In the genomic region with DNA sequence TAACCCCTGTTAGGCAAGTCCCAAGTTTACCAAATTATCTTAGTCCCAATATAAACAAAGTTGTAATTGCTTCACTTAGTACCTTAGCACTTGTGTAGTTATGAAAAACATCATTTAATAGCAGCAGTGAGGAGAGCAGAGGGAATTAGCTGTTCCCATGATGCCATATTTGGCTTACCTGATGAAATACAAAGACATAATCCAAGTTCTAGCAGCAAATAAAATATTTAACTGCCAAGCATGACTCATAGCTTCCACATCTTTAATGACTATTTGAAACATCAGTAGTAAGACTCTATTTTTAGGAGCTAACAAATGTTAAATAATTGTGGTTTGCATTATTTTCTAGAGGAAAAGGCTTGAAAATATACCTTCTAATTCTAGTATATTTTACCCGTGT, we compare ENCODE assay signal across 1 cellular context.
A peak's percentile ranks its signal among the peaks of the same experiment; 100 is the strongest.
TF ChIP-seq lines count a peak whose summit lies in the region.

No MANE protein-coding gene starts in this region.

TF ChIP-seq in HEK293, 187 proteins besides CTCF, POLR2A, EP300 and RAD21 (continued from another document and continues in another):
- TF ChIP-seq, protein P1, sequence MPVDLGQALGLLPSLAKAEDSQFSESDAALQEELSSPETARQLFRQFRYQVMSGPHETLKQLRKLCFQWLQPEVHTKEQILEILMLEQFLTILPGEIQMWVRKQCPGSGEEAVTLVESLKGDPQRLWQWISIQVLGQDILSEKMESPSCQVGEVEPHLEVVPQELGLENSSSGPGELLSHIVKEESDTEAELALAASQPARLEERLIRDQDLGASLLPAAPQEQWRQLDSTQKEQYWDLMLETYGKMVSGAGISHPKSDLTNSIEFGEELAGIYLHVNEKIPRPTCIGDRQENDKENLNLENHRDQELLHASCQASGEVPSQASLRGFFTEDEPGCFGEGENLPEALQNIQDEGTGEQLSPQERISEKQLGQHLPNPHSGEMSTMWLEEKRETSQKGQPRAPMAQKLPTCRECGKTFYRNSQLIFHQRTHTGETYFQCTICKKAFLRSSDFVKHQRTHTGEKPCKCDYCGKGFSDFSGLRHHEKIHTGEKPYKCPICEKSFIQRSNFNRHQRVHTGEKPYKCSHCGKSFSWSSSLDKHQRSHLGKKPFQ (tag by site-specific recombination; IDR thresholded peaks at IDR 0.05): no peak
- TF ChIP-seq KLF9 (tag by site-specific recombination; IDR thresholded peaks at IDR 0.05; ENCODE audit: low read depth) (no peak), ZNF560 (tag by site-specific recombination; IDR thresholded peaks at IDR 0.05; ENCODE audit: borderline replicate concordance) (no peak), ZNF350 (tag by site-specific recombination; IDR thresholded peaks at IDR 0.05) (peak; percentile 66; the same call in 1 of the 2 replicates), SETDB1 (IDR thresholded peaks at IDR 0.05; ENCODE audit: insufficient read length, low read length) (no peak), HOXA7 (CRISPR knock-in tag; IDR thresholded peaks at IDR 0.05; ENCODE audit: borderline replicate concordance) (no peak), ZNF324 (tag by site-specific recombination; IDR thresholded peaks at IDR 0.05) (0 out of 2 replicates have a peak, but pooled peaks have one; percentile 31), ZNF501 (tag by site-specific recombination; IDR thresholded peaks at IDR 0.05) (no peak), ZBTB17 (tag by site-specific recombination; IDR thresholded peaks at IDR 0.05) (peak; percentile 39; the same call in 1 of the 2 replicates), ZNF2 (tag by site-specific recombination; IDR thresholded peaks at IDR 0.05) (no peak), ZNF830 (tag by site-specific recombination; IDR thresholded peaks at IDR 0.05; ENCODE audit: low read depth) (no peak), TCF7L2 (IDR thresholded peaks at IDR 0.05; ENCODE audit: borderline replicate concordance, low read depth, low read length) (no peak), GLI2 (tag by site-specific recombination; IDR thresholded peaks at IDR 0.05; ENCODE audit: borderline replicate concordance, low read depth) (no peak), WT1 (tag by site-specific recombination; IDR thresholded peaks at IDR 0.05) (no peak), ZNF239 (tag by site-specific recombination; IDR thresholded peaks at IDR 0.05) (no peak), ZNF112 (tag by site-specific recombination; IDR thresholded peaks at IDR 0.05) (no peak), ZNF747 (tag by site-specific recombination; IDR thresholded peaks at IDR 0.05) (no peak), SALL2 (tag by site-specific recombination; IDR thresholded peaks at IDR 0.05; ENCODE audit: borderline replicate concordance) (no peak), ZNF473 (tag by site-specific recombination; IDR thresholded peaks at IDR 0.05) (no peak), ZNF529 (tag by site-specific recombination; IDR thresholded peaks at IDR 0.05; ENCODE audit: insufficient replicate concordance) (no peak), GLIS1 (tag by site-specific recombination; IDR thresholded peaks at IDR 0.05) (no peak), ZEB2 (tag by site-specific recombination; IDR thresholded peaks at IDR 0.05) (peak; percentile 62; the same call in 1 of the 2 replicates), ZNF629 (tag by site-specific recombination; IDR thresholded peaks at IDR 0.05) (no peak), ZBTB1 (tag by site-specific recombination; IDR thresholded peaks at IDR 0.05) (no peak), MZF1 (tag by site-specific recombination; IDR thresholded peaks at IDR 0.05; ENCODE audit: borderline replicate concordance) (no peak), ZNF549 (tag by site-specific recombination; IDR thresholded peaks at IDR 0.05) (no peak), ZNF146 (tag by site-specific recombination; IDR thresholded peaks at IDR 0.05) (no peak), ZIC2 (tag by site-specific recombination; IDR thresholded peaks at IDR 0.05) (no peak), OVOL3 (tag by site-specific recombination; IDR thresholded peaks at IDR 0.05) (no peak), ZNF16 (tag by site-specific recombination; IDR thresholded peaks at IDR 0.05; ENCODE audit: low read depth) (no peak), ZNF514 (tag by site-specific recombination; IDR thresholded peaks at IDR 0.05) (no peak), ZNF202 (tag by site-specific recombination; IDR thresholded peaks at IDR 0.05; ENCODE audit: borderline replicate concordance) (no peak), ZNF114 (tag by site-specific recombination; IDR thresholded peaks at IDR 0.05) (no peak), ZNF596 (tag by site-specific recombination; IDR thresholded peaks at IDR 0.05) (no peak), ZNF558 (tag by site-specific recombination; IDR thresholded peaks at IDR 0.05) (peak; percentile 83; the same call in 1 of the 2 replicates), YY2 (tag by site-specific recombination; IDR thresholded peaks at IDR 0.05) (peak; percentile 17; the same call in 1 of the 2 replicates), ZNF335 (tag by site-specific recombination; conservative IDR thresholded peaks at IDR 0.05) (0 out of 2 replicates have a peak, but pooled peaks have one; percentile 20), ZNF660 (tag by site-specific recombination; IDR thresholded peaks at IDR 0.05) (peak; percentile 77; the same call in 1 of the 2 replicates), KLF7 (tag by site-specific recombination; IDR thresholded peaks at IDR 0.05; ENCODE audit: borderline replicate concordance) (no peak), ZNF394 (tag by site-specific recombination; IDR thresholded peaks at IDR 0.05; ENCODE audit: borderline replicate concordance) (peak; percentile 35), ZNF701 (tag by site-specific recombination; IDR thresholded peaks at IDR 0.05) (no peak)
- TF ChIP-seq, protein P2, sequence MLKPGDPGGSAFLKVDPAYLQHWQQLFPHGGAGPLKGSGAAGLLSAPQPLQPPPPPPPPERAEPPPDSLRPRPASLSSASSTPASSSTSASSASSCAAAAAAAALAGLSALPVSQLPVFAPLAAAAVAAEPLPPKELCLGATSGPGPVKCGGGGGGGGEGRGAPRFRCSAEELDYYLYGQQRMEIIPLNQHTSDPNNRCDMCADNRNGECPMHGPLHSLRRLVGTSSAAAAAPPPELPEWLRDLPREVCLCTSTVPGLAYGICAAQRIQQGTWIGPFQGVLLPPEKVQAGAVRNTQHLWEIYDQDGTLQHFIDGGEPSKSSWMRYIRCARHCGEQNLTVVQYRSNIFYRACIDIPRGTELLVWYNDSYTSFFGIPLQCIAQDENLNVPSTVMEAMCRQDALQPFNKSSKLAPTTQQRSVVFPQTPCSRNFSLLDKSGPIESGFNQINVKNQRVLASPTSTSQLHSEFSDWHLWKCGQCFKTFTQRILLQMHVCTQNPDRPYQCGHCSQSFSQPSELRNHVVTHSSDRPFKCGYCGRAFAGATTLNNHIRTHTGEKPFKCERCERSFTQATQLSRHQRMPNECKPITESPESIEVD (tag by site-specific recombination; IDR thresholded peaks at IDR 0.05): peak; percentile 79
- TF ChIP-seq, protein P3, sequence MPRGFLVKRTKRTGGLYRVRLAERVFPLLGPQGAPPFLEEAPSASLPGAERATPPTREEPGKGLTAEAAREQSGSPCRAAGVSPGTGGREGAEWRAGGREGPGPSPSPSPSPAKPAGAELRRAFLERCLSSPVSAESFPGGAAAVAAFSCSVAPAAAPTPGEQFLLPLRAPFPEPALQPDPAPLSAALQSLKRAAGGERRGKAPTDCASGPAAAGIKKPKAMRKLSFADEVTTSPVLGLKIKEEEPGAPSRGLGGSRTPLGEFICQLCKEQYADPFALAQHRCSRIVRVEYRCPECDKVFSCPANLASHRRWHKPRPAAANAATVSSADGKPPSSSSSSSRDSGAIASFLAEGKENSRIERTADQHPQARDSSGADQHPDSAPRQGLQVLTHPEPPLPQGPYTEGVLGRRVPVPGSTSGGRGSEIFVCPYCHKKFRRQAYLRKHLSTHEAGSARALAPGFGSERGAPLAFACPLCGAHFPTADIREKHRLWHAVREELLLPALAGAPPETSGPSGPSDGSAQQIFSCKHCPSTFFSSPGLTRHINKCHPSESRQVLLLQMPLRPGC (tag by site-specific recombination; IDR thresholded peaks at IDR 0.05): no peak
- TF ChIP-seq, protein P4, sequence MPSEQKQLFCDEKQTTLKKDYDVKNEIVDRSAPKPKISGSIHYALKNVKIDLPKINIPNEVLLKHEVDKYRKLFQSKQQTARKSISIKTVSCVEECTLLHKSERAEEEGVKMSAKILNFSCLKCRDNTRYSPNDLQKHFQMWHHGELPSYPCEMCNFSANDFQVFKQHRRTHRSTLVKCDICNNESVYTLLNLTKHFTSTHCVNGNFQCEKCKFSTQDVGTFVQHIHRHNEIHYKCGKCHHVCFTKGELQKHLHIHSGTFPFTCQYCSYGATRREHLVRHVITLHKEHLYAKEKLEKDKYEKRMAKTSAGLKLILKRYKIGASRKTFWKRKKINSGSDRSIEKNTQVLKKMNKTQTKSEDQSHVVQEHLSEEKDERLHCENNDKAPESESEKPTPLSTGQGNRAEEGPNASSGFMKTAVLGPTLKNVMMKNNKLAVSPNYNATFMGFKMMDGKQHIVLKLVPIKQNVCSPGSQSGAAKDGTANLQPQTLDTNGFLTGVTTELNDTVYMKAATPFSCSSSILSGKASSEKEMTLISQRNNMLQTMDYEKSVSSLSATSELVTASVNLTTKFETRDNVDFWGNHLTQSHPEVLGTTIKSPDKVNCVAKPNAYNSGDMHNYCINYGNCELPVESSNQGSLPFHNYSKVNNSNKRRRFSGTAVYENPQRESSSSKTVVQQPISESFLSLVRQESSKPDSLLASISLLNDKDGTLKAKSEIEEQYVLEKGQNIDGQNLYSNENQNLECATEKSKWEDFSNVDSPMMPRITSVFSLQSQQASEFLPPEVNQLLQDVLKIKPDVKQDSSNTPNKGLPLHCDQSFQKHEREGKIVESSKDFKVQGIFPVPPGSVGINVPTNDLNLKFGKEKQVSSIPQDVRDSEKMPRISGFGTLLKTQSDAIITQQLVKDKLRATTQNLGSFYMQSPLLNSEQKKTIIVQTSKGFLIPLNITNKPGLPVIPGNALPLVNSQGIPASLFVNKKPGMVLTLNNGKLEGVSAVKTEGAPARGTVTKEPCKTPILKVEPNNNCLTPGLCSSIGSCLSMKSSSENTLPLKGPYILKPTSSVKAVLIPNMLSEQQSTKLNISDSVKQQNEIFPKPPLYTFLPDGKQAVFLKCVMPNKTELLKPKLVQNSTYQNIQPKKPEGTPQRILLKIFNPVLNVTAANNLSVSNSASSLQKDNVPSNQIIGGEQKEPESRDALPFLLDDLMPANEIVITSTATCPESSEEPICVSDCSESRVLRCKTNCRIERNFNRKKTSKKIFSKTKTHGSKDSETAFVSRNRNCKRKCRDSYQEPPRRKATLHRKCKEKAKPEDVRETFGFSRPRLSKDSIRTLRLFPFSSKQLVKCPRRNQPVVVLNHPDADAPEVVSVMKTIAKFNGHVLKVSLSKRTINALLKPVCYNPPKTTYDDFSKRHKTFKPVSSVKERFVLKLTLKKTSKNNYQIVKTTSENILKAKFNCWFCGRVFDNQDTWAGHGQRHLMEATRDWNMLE (tag by site-specific recombination; conservative IDR thresholded peaks at IDR 0.05; ENCODE audit: low read depth): peak; percentile 58; the same call in 1 of the 2 replicates
- TF ChIP-seq, protein P5, sequence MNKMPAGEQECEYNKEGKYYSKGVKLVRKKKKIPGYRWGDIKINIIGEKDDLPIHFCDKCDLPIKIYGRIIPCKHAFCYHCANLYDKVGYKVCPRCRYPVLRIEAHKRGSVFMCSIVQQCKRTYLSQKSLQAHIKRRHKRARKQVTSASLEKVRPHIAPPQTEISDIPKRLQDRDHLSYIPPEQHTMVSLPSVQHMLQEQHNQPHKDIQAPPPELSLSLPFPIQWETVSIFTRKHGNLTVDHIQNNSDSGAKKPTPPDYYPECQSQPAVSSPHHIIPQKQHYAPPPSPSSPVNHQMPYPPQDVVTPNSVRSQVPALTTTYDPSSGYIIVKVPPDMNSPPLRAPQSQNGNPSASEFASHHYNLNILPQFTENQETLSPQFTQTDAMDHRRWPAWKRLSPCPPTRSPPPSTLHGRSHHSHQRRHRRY (tag by site-specific recombination; IDR thresholded peaks at IDR 0.05): no peak
- TF ChIP-seq, protein P6, sequence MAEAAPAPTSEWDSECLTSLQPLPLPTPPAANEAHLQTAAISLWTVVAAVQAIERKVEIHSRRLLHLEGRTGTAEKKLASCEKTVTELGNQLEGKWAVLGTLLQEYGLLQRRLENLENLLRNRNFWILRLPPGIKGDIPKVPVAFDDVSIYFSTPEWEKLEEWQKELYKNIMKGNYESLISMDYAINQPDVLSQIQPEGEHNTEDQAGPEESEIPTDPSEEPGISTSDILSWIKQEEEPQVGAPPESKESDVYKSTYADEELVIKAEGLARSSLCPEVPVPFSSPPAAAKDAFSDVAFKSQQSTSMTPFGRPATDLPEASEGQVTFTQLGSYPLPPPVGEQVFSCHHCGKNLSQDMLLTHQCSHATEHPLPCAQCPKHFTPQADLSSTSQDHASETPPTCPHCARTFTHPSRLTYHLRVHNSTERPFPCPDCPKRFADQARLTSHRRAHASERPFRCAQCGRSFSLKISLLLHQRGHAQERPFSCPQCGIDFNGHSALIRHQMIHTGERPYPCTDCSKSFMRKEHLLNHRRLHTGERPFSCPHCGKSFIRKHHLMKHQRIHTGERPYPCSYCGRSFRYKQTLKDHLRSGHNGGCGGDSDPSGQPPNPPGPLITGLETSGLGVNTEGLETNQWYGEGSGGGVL (tag by site-specific recombination; IDR thresholded peaks at IDR 0.05): peak; percentile 38; the same call in 1 of the 2 replicates
- TF ChIP-seq, protein P7, sequence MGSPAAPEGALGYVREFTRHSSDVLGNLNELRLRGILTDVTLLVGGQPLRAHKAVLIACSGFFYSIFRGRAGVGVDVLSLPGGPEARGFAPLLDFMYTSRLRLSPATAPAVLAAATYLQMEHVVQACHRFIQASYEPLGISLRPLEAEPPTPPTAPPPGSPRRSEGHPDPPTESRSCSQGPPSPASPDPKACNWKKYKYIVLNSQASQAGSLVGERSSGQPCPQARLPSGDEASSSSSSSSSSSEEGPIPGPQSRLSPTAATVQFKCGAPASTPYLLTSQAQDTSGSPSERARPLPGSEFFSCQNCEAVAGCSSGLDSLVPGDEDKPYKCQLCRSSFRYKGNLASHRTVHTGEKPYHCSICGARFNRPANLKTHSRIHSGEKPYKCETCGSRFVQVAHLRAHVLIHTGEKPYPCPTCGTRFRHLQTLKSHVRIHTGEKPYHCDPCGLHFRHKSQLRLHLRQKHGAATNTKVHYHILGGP (tag by site-specific recombination; IDR thresholded peaks at IDR 0.05): peak; percentile 60
- TF ChIP-seq, protein P8, sequence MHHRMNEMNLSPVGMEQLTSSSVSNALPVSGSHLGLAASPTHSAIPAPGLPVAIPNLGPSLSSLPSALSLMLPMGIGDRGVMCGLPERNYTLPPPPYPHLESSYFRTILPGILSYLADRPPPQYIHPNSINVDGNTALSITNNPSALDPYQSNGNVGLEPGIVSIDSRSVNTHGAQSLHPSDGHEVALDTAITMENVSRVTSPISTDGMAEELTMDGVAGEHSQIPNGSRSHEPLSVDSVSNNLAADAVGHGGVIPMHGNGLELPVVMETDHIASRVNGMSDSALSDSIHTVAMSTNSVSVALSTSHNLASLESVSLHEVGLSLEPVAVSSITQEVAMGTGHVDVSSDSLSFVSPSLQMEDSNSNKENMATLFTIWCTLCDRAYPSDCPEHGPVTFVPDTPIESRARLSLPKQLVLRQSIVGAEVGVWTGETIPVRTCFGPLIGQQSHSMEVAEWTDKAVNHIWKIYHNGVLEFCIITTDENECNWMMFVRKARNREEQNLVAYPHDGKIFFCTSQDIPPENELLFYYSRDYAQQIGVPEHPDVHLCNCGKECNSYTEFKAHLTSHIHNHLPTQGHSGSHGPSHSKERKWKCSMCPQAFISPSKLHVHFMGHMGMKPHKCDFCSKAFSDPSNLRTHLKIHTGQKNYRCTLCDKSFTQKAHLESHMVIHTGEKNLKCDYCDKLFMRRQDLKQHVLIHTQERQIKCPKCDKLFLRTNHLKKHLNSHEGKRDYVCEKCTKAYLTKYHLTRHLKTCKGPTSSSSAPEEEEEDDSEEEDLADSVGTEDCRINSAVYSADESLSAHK (tag by site-specific recombination; IDR thresholded peaks at IDR 0.05): no peak
